In the genomic region with DNA sequence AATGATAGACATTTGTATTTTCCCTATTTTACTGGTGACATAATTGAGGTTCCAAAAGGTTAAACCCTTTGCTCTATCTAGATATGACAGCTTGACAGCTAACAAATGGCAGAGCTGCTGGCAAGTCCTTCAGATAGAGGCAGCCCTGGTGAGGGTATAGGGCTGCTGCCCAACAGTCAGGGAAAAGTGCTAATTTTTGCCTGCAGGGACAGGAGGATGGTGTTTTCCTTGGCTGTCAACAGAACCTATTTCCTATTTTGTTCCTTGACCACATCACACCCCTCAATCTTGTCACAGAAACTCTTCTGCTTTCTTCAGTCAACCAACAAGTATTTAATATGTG, we compare ENCODE assay signal across 31 cellular contexts. TPM values are rescaled to one million over a fixed set of nuclear protein-coding genes. Genes with fewer than 3 reads are reported as not detected.
"Had no signal": no experiment of that assay in that cellular context is flagged by ENCODE, and none has a peak within 500 bp of the region (broad histone marks: within the 10 kb centered on the region; RNA-seq: fewer than 3 reads in every experiment).

No MANE protein-coding gene starts in this region.

- H3K4me3 Mint-ChIP-seq: neural crest cell, type B pancreatic cell had no signal

- H3K4me3 ChIP-seq: breast epithelium, gastrocnemius medialis, left lung, lower lobe of right lung, pancreas, smooth muscle cell, stomach, thyroid gland had no signal

- DNase-seq: cortex of kidney; foreskin fibroblast; gastrocnemius medialis; head of caudate nucleus; hippocampal formation; left lung; lower lobe of right lung; naive thymus-derived CD8-positive, alpha-beta T cell; pancreas; retina; stimulated activated CD4-positive, alpha-beta T cell treated with anti-CD3 and anti-CD28 coated beads, Interleukin-12 subunit alpha, Interleukin-12 subunit beta, amount 100 ng/mL, for 4 hours; stimulated activated CD4-positive, alpha-beta T cell treated with anti-CD3 and anti-CD28 coated beads, Interleukin-1b, Interleukin-23, amount 100 ng/mL, for 48 hours; stimulated activated CD4-positive, alpha-beta T cell treated with anti-CD3 and anti-CD28 coated beads, Interleukin-4, amount 100 ng/mL, for 1 hour; stimulated activated CD8-positive, alpha-beta memory T cell treated with anti-CD3 and anti-CD28 coated beads, Interleukin-4, amount 100 ng/mL, for 48 hours; stimulated activated naive CD4-positive, alpha-beta T cell treated with Interleukin-2 at 50 U/mL for 16 hours; stomach; thyroid gland had no signal

- H3K27ac ChIP-seq: breast epithelium, gastrocnemius medialis, left lung, lower lobe of right lung, neutrophil, pancreas, stomach, thyroid gland had no signal

- H3K27me3 ChIP-seq: gastrocnemius medialis, neutrophil, pancreas, thyroid gland had no signal

- H3K4me1 Mint-ChIP-seq: neural crest cell had no signal

- H3K36me3 ChIP-seq: breast epithelium, gastrocnemius medialis, left lung, lower lobe of right lung, neutrophil, pancreas, stomach, thyroid gland had no signal

- H3K9me3 ChIP-seq: breast epithelium, gastrocnemius medialis, left lung, lower lobe of right lung, neutrophil, pancreas, stomach, thyroid gland had no signal

- H3K27ac Mint-ChIP-seq: type B pancreatic cell had no signal

- H3K4me1 ChIP-seq: breast epithelium, left lung, lower lobe of right lung, thyroid gland had no signal

- H3K9me3 Mint-ChIP-seq: naive thymus-derived CD8-positive, alpha-beta T cell had no signal

- H3K36me3 Mint-ChIP-seq: type B pancreatic cell had no signal

- ATAC-seq: gastrocnemius medialis; left lung; lower lobe of right lung; naive thymus-derived CD8-positive, alpha-beta T cell; pancreas; sciatic nerve had no signal

RNA-seq across cellular contexts. Expression of a gene that starts 12.3 kb away (rescaled TPM):
- total RNA-seq: dermis microvascular lymphatic vessel endothelial cell, glomerular endothelial cell, myocyte, neural crest cell, posterior vena cava, pulmonary artery endothelial cell, sciatic nerve, smooth muscle cell, temporal lobe, thyroid gland, urinary bladder had no signal
- polyA plus RNA-seq: keratinocyte, smooth muscle cell had no signal

RNA-seq across cellular contexts. Expression of a gene that starts 16.0 kb away (rescaled TPM):
- total RNA-seq: dermis microvascular lymphatic vessel endothelial cell; glomerular endothelial cell; naive thymus-derived CD8-positive, alpha-beta T cell; pulmonary artery endothelial cell; thyroid gland had no signal
- polyA plus RNA-seq: keratinocyte; naive thymus-derived CD8-positive, alpha-beta T cell; stomach; urinary bladder had no signal
